In the genomic region with DNA sequence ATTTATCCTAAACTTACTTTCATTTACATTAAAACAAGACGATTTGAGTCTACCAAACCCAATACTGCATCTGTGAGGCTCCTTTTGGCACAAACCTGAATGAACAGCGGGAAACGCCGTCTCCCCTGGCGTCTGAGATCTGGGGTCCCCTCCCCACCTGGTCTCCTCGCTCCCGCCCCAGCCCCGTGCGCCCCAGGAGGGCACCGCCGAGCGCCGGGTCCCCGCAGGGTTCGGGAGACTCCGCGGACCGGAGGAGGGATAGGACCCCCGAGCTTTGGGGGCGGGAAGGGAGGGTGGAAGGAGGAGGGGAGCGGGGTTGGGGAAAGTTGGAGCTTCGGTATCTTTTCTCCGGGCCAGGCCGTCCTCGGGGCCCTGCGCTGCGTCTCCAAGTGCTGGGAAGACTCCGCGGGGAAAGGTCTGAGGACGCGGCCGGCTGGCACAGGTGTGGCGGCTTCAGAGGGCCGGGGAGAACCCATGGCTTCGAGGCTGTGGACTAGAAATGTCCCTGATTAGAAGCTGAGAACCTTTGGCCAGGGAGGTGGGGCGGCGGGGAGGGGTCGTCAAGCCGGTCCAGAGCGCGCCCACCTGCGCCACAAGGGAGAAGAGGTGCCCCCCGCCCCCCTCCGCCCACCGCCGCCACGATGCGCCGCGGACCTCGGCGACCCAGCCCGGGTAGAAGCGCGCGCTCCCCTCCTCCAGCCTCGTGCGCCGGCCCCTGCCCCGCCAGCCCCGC, we compare ENCODE assay signal across 8 cellular contexts. TPM values are rescaled to one million over a fixed set of nuclear protein-coding genes. Genes with fewer than 3 reads are reported as not detected.
DNase-seq lines count a peak whose midpoint lies in the region; ATAC-seq and TF ChIP-seq lines count a peak whose summit lies in the region.

No MANE protein-coding gene starts in this region.

- H3K79me2 ChIP-seq in GM23248 (ENCODE audit: insufficient read depth) = no peaks in the 10 kb centered on the region

- in situ Hi-C loops in GM23248 (cut with MboI) = no loop called here

- peak; percentile 10 for DNase-seq in GM23248
- DNase-seq in SJSA1 (ENCODE audit: low read depth in 1 of 2, low spot score in 2 of 2) = peak in 1 of 2 experiments; percentile 40
- peak in 1 of 2 donors; percentile 25 for DNase-seq in foreskin fibroblast
- no peak for DNase-seq in skeletal muscle cell (ENCODE audit: low read depth)
- DNase-seq in NCI-H2196 (lab: John Stamatoyannopoulos, UW; ENCODE audit: unreplicated experiment) = no peak
- no peak for DNase-seq in SKM-1 (lab: John Stamatoyannopoulos, UW; ENCODE audit: unreplicated experiment)
- no peak for DNase-seq in KG1 (lab: John Stamatoyannopoulos, UW)

- H4K20me1 ChIP-seq in GM23248 (ENCODE audit: insufficient read depth) = no peaks in the 10 kb centered on the region

- ATAC-seq in GM18861 (IDR thresholded peaks at IDR 0.05; ENCODE audit: unreplicated experiment) = no peak

- H3K27me3 ChIP-seq in GM23248 (replicated peaks; ENCODE audit: insufficient read depth) (peaks cover 40% of the 10 kb centered on the region), SJSA1 (replicated peaks) (no peaks in the 10 kb centered on the region)

- H2AFZ ChIP-seq in GM23248 = peak overlapping the region; percentile 54; the same call in 1 of the 2 replicates

- H3K36me3 ChIP-seq in GM23248 (ENCODE audit: low read depth) (no peaks in the 10 kb centered on the region), SJSA1 (no peaks in the 10 kb centered on the region)

- H3F3A ChIP-seq in GM23248 (ENCODE audit: insufficient read depth) = no peaks in the 10 kb centered on the region

- no peak overlapping the region for H3K9ac ChIP-seq in GM23248

- H3K4me3 ChIP-seq in GM23248 (peak overlapping the region; percentile 55; the same call in 1 of the 2 replicates), SJSA1 (peak overlapping the region; percentile 88), foreskin fibroblast (ENCODE audit: low read depth in 1 of 2, low read length in 2 of 2) (peak overlapping the region; percentile 41 to 54), skeletal muscle cell (ENCODE audit: low read depth, low read length) (peak overlapping the region; percentile 52)

- H3K4me2 ChIP-seq in GM23248 (ENCODE audit: unreplicated experiment) = peak overlapping the region; percentile 61

- no peaks in the 10 kb centered on the region for H3K9me3 ChIP-seq in GM23248 (ENCODE audit: low read depth)
- no peaks in the 10 kb centered on the region for H3K9me3 ChIP-seq in SJSA1 (replicated peaks)

- no peaks in the 10 kb centered on the region for H3K9me2 ChIP-seq in GM23248 (ENCODE audit: insufficient read depth)

- no peak for TF ChIP-seq CTCF in foreskin fibroblast (IDR thresholded peaks at IDR 0.05; ENCODE audit: low read depth, low read length)

- H3K27ac ChIP-seq in GM23248 (no peak overlapping the region), SJSA1 (no peak overlapping the region)

- H3K4me1 ChIP-seq in GM23248 (ENCODE audit: insufficient read depth) (no peaks in the 10 kb centered on the region), SJSA1 (replicated peaks) (peaks cover 31% of the 10 kb centered on the region)

- 3 to 7% methylated on average over 22 to 58 of the region's 61 CpGs for WGBS in GM23248 (ENCODE audit: low coverage in 1 of 2, low lambda C conversion rate in 2 of 2, missing lambda C conversion rate in 2 of 2), 2 experiments

RNA-seq across cellular contexts. Expression of gene SNTG2, which starts 0.6 kb away (rescaled TPM):
- total RNA-seq in GM23248 (2014; rRNA removed; shearing (Covaris generic)) = not detected in 2 replicates
- polyA plus RNA-seq in GM23248 (2016; fragmentation: Nextera tagmentation; extraction: Ambion mirVana) = not detected in 2 replicates
- 6.7 and 8.7 TPM in 2 replicates for total RNA-seq in SJSA1 (2014; rRNA removed; shearing (Covaris generic))
